Comparison of ENCODE assay signal across 10 cellular contexts in the genomic region with DNA sequence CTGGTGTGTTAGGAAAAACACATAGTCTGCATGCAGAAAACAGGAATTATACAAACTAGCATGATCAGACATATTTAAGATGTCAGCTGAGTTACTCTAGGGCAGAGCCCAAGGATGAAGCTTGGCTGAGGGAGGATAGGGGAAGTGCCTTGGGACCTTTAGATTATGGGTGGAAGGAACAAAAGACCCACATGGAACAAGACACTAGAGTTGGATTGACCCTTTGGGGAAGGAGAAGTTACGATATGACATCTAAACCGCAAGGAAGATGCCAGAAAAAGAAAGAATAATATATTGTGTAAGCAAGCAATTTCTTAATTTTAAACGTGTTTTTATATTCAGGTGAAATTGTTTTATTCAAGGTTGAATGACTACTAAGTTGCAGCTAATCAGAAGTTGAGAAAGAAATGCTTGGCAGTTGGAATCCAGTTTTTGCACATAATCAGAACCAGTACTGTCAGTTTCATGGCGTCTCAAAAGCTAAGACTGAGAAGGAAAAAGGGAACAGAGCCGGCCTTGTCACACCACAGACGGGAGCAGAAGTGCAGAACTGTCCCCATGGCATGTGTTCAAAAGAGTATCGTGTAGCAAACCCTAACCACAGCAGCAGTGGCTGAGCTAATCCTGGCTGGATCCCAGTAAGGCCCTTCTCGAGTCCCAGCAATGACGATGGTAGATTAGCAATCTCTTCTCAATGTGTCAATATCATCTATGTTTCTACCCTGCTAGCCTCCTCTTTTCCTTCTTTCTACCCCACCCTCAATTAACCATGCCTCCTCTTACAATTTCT. TPM values are rescaled to one million over a fixed set of nuclear protein-coding genes. Genes with fewer than 3 reads are reported as not detected.
DNase-seq lines count a peak whose midpoint lies in the region; ATAC-seq and TF ChIP-seq lines count a peak whose summit lies in the region.
"Had no signal": no experiment of that assay in that cellular context is flagged by ENCODE, and none has a peak within 500 bp of the region (broad histone marks: within the 10 kb centered on the region; RNA-seq: fewer than 3 reads in every experiment).

No MANE protein-coding gene starts in this region.

- no peaks in the 10 kb centered on the region for H4K20me1 ChIP-seq in Karpas-422 (ENCODE audit: insufficient read depth, low read depth, low read length)

- H3K9ac ChIP-seq in skeletal muscle tissue (ENCODE audit: low read depth in 1 of 3, low read length in 3 of 3) (peak overlapping the region in 1 of 3 donors; percentile 24), Karpas-422 (ENCODE audit: low read length) (no peak overlapping the region)

- no peaks in the 10 kb centered on the region for H3K9me2 ChIP-seq in Karpas-422 (replicated peaks; ENCODE audit: insufficient read depth, low read length)

- intact Hi-C loops in left cardiac atrium (cut with DNase I): loop anchor here (2.0 to 10.0 kb wide), 4 partner anchors 174 to 361 kb away; no protein-coding TSS in a partner anchor

- no peaks in the 10 kb centered on the region for H3K36me3 ChIP-seq in skeletal muscle tissue (ENCODE audit: control insufficient read depth in 3 of 3, insufficient read depth in 3 of 3, low read length in 3 of 3)
- no peaks in the 10 kb centered on the region for H3K36me3 ChIP-seq in Karpas-422 (ENCODE audit: insufficient read depth, low read length)

- ATAC-seq in left cardiac atrium (peak; percentile 70 to 81), HG03139 (IDR thresholded peaks at IDR 0.05; ENCODE audit: unreplicated experiment) (no peak), GM18520 (IDR thresholded peaks at IDR 0.05; ENCODE audit: unreplicated experiment) (no peak), GM21447 (IDR thresholded peaks at IDR 0.05; ENCODE audit: unreplicated experiment) (no peak)

- H3K4me1 ChIP-seq in skeletal muscle tissue (ENCODE audit: control insufficient read depth in 3 of 3, insufficient read depth in 3 of 3, low read length in 3 of 3) (peaks cover 13 to 32% (median 21%) of the 10 kb centered on the region in 3 donors), Karpas-422 (ENCODE audit: low read length) (peaks cover 9% of the 10 kb centered on the region)

- no peaks in the 10 kb centered on the region for H3K9me3 ChIP-seq in skeletal muscle tissue (ENCODE audit: control insufficient read depth in 3 of 3, low read length in 3 of 3)
- H3K9me3 ChIP-seq in Karpas-422 (ENCODE audit: low read length): no peaks in the 10 kb centered on the region

- peak overlapping the region; percentile 66 for H3K27ac ChIP-seq in HL-60 (replicated peaks)
- H3K27ac ChIP-seq in skeletal muscle tissue (ENCODE audit: low read depth, low read length): peak overlapping the region; percentile 68
- no peak overlapping the region for H3K27ac ChIP-seq in Karpas-422 (ENCODE audit: low read length)

- H3K79me2 ChIP-seq in Karpas-422 (ENCODE audit: low read length): no peaks in the 10 kb centered on the region

- no peak overlapping the region for H3K4me2 ChIP-seq in Karpas-422 (ENCODE audit: low read depth, low read length, poor library complexity, severe bottlenecking)

- no peak for TF ChIP-seq CTCF in HL-60 (IDR thresholded peaks at IDR 0.05; ENCODE audit: insufficient read depth, low read length)

- H2AFZ ChIP-seq in Karpas-422 (ENCODE audit: low read length): no peak overlapping the region

- peak; percentile 93 to 96 for DNase-seq in HL-60 (ENCODE audit: low read depth in 1 of 2, low spot score in 1 of 2)
- DNase-seq in SKM-1 treated with dmso at 0.1 percent for 144 hours (lab: John Stamatoyannopoulos, UW; ENCODE audit: unreplicated experiment): peak; percentile 98
- DNase-seq in left cardiac atrium: peak; percentile 68
- DNase-seq in Karpas-422: no peak
- DNase-seq: activated naive CD4-positive, alpha-beta T cell treated with anti-CD3 and anti-CD28 coated beads for 36 hours; naive B cell had no signal

- H3K27me3 ChIP-seq in HL-60 (ENCODE audit: insufficient read depth, poor library complexity, severe bottlenecking) (no peaks in the 10 kb centered on the region), skeletal muscle tissue (ENCODE audit: control insufficient read depth in 3 of 3, insufficient read depth in 3 of 3, low read length in 3 of 3) (no peaks in the 10 kb centered on the region), Karpas-422 (ENCODE audit: low read length) (no peaks in the 10 kb centered on the region)

- no peak overlapping the region for H3K4me3 ChIP-seq in HL-60 (replicated peaks; ENCODE audit: insufficient read depth, low read length)
- H3K4me3 ChIP-seq in skeletal muscle tissue (ENCODE audit: low read length in 3 of 3): no peak overlapping the region
- no peak overlapping the region for H3K4me3 ChIP-seq in Karpas-422 (ENCODE audit: low read length)

RNA-seq across cellular contexts. Expression of gene IFNAR2, which starts 31.2 kb away (rescaled TPM):
- total RNA-seq in left cardiac atrium (10 to 100 TPM; 14.6 to 26.8 TPM), skeletal muscle tissue (5.7 TPM)
- total RNA-seq in Karpas-422 (2014; rRNA removed; shearing (Covaris generic); ENCODE audit: low replicate concordance): 10.2 and 25.3 TPM in 2 replicates

Comparison
In these comparisons a context has a peak if more than half of its experiments do, and no peak if none do; other contexts are left out.
1. ATAC-seq: peak in left cardiac atrium (2 of 2); none in HG03139 (single experiment), GM18520 (single experiment) and GM21447 (single experiment).